16 cellular contexts compared by ENCODE assay signal in the genomic region with DNA sequence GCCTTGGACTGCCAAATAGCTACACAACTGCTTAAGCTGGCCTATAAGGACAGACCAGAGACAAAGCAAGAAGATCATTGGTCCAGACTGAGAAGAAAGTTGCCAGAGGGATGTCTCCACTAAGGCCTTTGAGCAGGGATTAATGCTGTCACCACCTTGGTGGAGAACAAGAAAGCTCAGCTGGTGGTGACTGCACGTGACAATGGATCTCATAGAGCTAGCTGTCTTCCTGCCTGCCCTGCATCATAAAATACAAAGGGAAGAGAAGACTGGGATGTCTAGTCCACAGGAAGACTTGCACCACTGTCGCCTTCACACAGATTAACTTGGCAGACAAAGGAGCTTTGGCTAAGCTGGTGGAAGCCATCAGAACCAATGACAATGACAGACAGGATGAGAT. TPM values are rescaled to one million over a fixed set of nuclear protein-coding genes. Genes with fewer than 3 reads are reported as not detected.
DNase-seq lines count a peak whose midpoint lies in the region; ATAC-seq and TF ChIP-seq lines count a peak whose summit lies in the region.
"Had no signal": no experiment of that assay in that cellular context is flagged by ENCODE, and none has a peak within 500 bp of the region (broad histone marks: within the 10 kb centered on the region; RNA-seq: fewer than 3 reads in every experiment).

No MANE protein-coding gene starts in this region.

- no peak overlapping the region for H3K4me3 ChIP-seq in H7 (ENCODE audit: insufficient read depth, low read depth, low read length)
- no peak overlapping the region for H3K4me3 ChIP-seq in endodermal cell (ENCODE audit: low read length)
- no peak overlapping the region for H3K4me3 ChIP-seq in mucosa of descending colon

- peak overlapping the region; percentile 24 for H3K27ac ChIP-seq in endodermal cell (ENCODE audit: low read depth, low read length)
- H3K27ac ChIP-seq: C4-2B had no signal

- H3K36me3 Mint-ChIP-seq in endodermal cell (ENCODE audit: low read depth), result peaks cover 14% of the 10 kb centered on the region
- H3K36me3 Mint-ChIP-seq: CD4-positive, alpha-beta memory T cell; IgD-negative memory B cell had no signal

- ATAC-seq in mucosa of descending colon (no peak), HG03469 (IDR thresholded peaks at IDR 0.05; ENCODE audit: unreplicated experiment) (no peak)
- ATAC-seq: HCT116 had no signal

- H3K4me3 Mint-ChIP-seq in endodermal cell, result no peak overlapping the region
- H3K4me3 Mint-ChIP-seq: CD4-positive, alpha-beta memory T cell; IgD-negative memory B cell had no signal

- peaks cover 38% of the 10 kb centered on the region for H3K9me3 Mint-ChIP-seq in endodermal cell
- H3K9me3 Mint-ChIP-seq: CD4-positive, alpha-beta memory T cell; IgD-negative memory B cell had no signal

- H3K4me1 ChIP-seq in endodermal cell (ENCODE audit: control insufficient read depth, insufficient read depth, low read length) (no peaks in the 10 kb centered on the region), mucosa of descending colon (ENCODE audit: low read depth) (no peaks in the 10 kb centered on the region)
- H3K4me1 ChIP-seq: BE2C had no signal

- H3K27ac Mint-ChIP-seq in endodermal cell, result no peak overlapping the region
- H3K27ac Mint-ChIP-seq: CD4-positive, alpha-beta memory T cell; IgD-negative memory B cell had no signal

- WGBS in endodermal cell (ENCODE audit: insufficient coverage in 1 of 2, insufficient read length in 1 of 2), 2 experiments, result 61 to 83% methylated on average over 1 to 2 of the region's 2 CpGs

- H3K27me3 Mint-ChIP-seq in endodermal cell (ENCODE audit: insufficient read depth), result no peaks in the 10 kb centered on the region
- H3K27me3 Mint-ChIP-seq: CD4-positive, alpha-beta memory T cell; IgD-negative memory B cell had no signal

- H3K4me1 Mint-ChIP-seq in endodermal cell, result no peaks in the 10 kb centered on the region
- H3K4me1 Mint-ChIP-seq: CD4-positive, alpha-beta memory T cell; IgD-negative memory B cell had no signal

- TF ChIP-seq CTCF in endodermal cell (conservative IDR thresholded peaks at IDR 0.05), result no peak
- no peak for TF ChIP-seq CTCF in mucosa of descending colon (IDR thresholded peaks at IDR 0.05)

- intact Hi-C loops in mucosa of descending colon (cut with DNase I, micrococcal nuclease), result no loop called here

- DNase-seq in H7 (peak; percentile 13), NCI-H82 treated with DMSO at 0.1 percent for 48 hours (lab: John Stamatoyannopoulos, UW; ENCODE audit: unreplicated experiment) (peak; percentile 10), endodermal cell (peak; percentile 68), mucosa of descending colon (no peak), DMS 273 (lab: John Stamatoyannopoulos, UW; ENCODE audit: unreplicated experiment) (no peak), DMS114 treated with DMSO at 0.1 percent for 48 hours (lab: John Stamatoyannopoulos, UW; ENCODE audit: unreplicated experiment) (no peak)
- DNase-seq: BE2C; CD4-positive, alpha-beta memory T cell; COR-L47; DND-41; GF-D8; KG1 had no signal

- no peak overlapping the region for H3K9ac ChIP-seq in endodermal cell (ENCODE audit: extremely low read depth, low read length, poor library complexity, severe bottlenecking)

- H3K36me3 ChIP-seq in H7 (replicated peaks; ENCODE audit: control insufficient read depth, insufficient read depth, low read length), result no peaks in the 10 kb centered on the region; the same call in 1 of the 2 replicates
- H3K36me3 ChIP-seq in endodermal cell (ENCODE audit: control insufficient read depth, insufficient read depth, low read length), result peaks cover 8% of the 10 kb centered on the region
- H3K36me3 ChIP-seq in mucosa of descending colon (ENCODE audit: low read depth), result no peaks in the 10 kb centered on the region
- H3K36me3 ChIP-seq: BE2C had no signal

- no peaks in the 10 kb centered on the region for H3K9me3 ChIP-seq in endodermal cell (ENCODE audit: control insufficient read depth, low read length)
- no peaks in the 10 kb centered on the region for H3K9me3 ChIP-seq in mucosa of descending colon
- H3K9me3 ChIP-seq: BE2C had no signal

- no peaks in the 10 kb centered on the region for H3K27me3 ChIP-seq in H7 (ENCODE audit: control insufficient read depth, insufficient read depth, low read length)
- no peaks in the 10 kb centered on the region for H3K27me3 ChIP-seq in endodermal cell (ENCODE audit: control insufficient read depth, insufficient read depth, low read length, poor library complexity, severe bottlenecking)
- H3K27me3 ChIP-seq: BE2C had no signal

RNA-seq across cellular contexts. Expression of a gene that starts 40.5 kb away (rescaled TPM):
- 9.6 and 12.4 TPM in 2 replicates for total RNA-seq in H7 (2014; rRNA removed; shearing (Covaris generic))
- 1 to 10 TPM; 9.6 to 9.7 TPM for total RNA-seq in endodermal cell
- 4.8 TPM for polyA plus RNA-seq in endodermal cell (2013, experiment 1 of 2)
- 4.2 TPM for polyA plus RNA-seq in endodermal cell (2013, experiment 2 of 2)
- 1 to 10 TPM; 3.7 to 9.4 (median 5.0) TPM for total RNA-seq in mucosa of descending colon

Comparison
In these comparisons a context has a peak if more than half of its experiments do, and no peak if none do; other contexts are left out.
1. DNase-seq: peak in H7 (single experiment), NCI-H82 treated with DMSO at 0.1 percent for 48 hours (single experiment) and endodermal cell (single experiment); none in mucosa of descending colon (0 of 3), DMS 273 (single experiment) and DMS114 treated with DMSO at 0.1 percent for 48 hours (single experiment).